In genomic region chr17:66567234-66568170, GRCh38 we compare ENCODE assay signal across 1 cellular context.
TF ChIP-seq lines count a peak whose summit lies in the region.

No MANE protein-coding gene starts in this region.

TF ChIP-seq in HepG2, 621 proteins besides CTCF, POLR2A, EP300 and RAD21 (continued from another document and continues in another):
- TF ChIP-seq ARID3A (IDR thresholded peaks at IDR 0.05; ENCODE audit: low read depth, low read length) = 0 out of 2 replicates have a peak, but pooled peaks have one; percentile 33
- TF ChIP-seq HNF4G (IDR thresholded peaks at IDR 0.05; ENCODE audit: borderline replicate concordance, low read depth, low read length) = no peak; the same call in 1 of the 2 replicates
- TF ChIP-seq HNF4G (CRISPR knock-in tag; IDR thresholded peaks at IDR 0.05; ENCODE audit: borderline replicate concordance, low read depth) = no peak
- TF ChIP-seq STAG1 (CRISPR knock-in tag; IDR thresholded peaks at IDR 0.05) = peak; percentile 99
- TF ChIP-seq ZNF768 (CRISPR knock-in tag; IDR thresholded peaks at IDR 0.05) = no peak
- TF ChIP-seq IKZF4 (CRISPR knock-in tag; IDR thresholded peaks at IDR 0.05; ENCODE audit: borderline replicate concordance, low read depth, not compliant biosample characterization) = peak; percentile 29
- no peak for TF ChIP-seq CBX2 (IDR thresholded peaks at IDR 0.05; ENCODE audit: low read depth, low read length)
- TF ChIP-seq CBX2 (CRISPR knock-in tag; IDR thresholded peaks at IDR 0.05; ENCODE audit: low read depth) = no peak
- no peak for TF ChIP-seq ZKSCAN1 (IDR thresholded peaks at IDR 0.05; ENCODE audit: low read length)
- no peak for TF ChIP-seq ZNF224 (CRISPR knock-in tag; IDR thresholded peaks at IDR 0.05)
- TF ChIP-seq SALL2 (CRISPR knock-in tag; IDR thresholded peaks at IDR 0.05) = peak; percentile 68; the same call in 1 of the 2 replicates
- TF ChIP-seq POGK (CRISPR knock-in tag; conservative IDR thresholded peaks at IDR 0.05) = peak; percentile 76; the same call in 1 of the 2 replicates
- peak; percentile 87; the same call in 1 of the 2 replicates for TF ChIP-seq NFKB2 (CRISPR knock-in tag; IDR thresholded peaks at IDR 0.05; ENCODE audit: borderline replicate concordance)
- no peak for TF ChIP-seq ELK4 (CRISPR knock-in tag; IDR thresholded peaks at IDR 0.05; ENCODE audit: borderline replicate concordance)
- no peak for TF ChIP-seq KDM1A (CRISPR knock-in tag; IDR thresholded peaks at IDR 0.05)
- TF ChIP-seq MEF2D (CRISPR knock-in tag; IDR thresholded peaks at IDR 0.05) = no peak
- TF ChIP-seq ZFP36L2 (CRISPR knock-in tag; IDR thresholded peaks at IDR 0.05) = no peak
- no peak for TF ChIP-seq NR1H2 (CRISPR knock-in tag; IDR thresholded peaks at IDR 0.05; ENCODE audit: borderline replicate concordance, low read depth)
- peak; percentile 19; the same call in 1 of the 2 replicates for TF ChIP-seq PHF8 (CRISPR knock-in tag; IDR thresholded peaks at IDR 0.05)
- no peak for TF ChIP-seq MTA3 (CRISPR knock-in tag; IDR thresholded peaks at IDR 0.05)
- peak; percentile 66; the same call in 1 of the 2 replicates for TF ChIP-seq ARHGAP35 (CRISPR knock-in tag; IDR thresholded peaks at IDR 0.05; ENCODE audit: borderline replicate concordance)
- TF ChIP-seq AGO2 (optimal IDR thresholded peaks at IDR 0.05; ENCODE audit: low read depth, low read length) = no peak
- no peak for TF ChIP-seq ZMAT3 (CRISPR knock-in tag; conservative IDR thresholded peaks at IDR 0.05)
- TF ChIP-seq ZNF547 (CRISPR knock-in tag; IDR thresholded peaks at IDR 0.05) = peak; percentile 65; the same call in 1 of the 2 replicates
- TF ChIP-seq IRF1 (CRISPR knock-in tag; IDR thresholded peaks at IDR 0.05; ENCODE audit: low read depth) = no peak
- TF ChIP-seq GMEB1 (CRISPR knock-in tag; IDR thresholded peaks at IDR 0.05; ENCODE audit: borderline replicate concordance) = peak; percentile 47; the same call in 1 of the 2 replicates
- no peak for TF ChIP-seq ZNF503 (CRISPR knock-in tag; IDR thresholded peaks at IDR 0.05)
- no peak for TF ChIP-seq ZNF605 (CRISPR knock-in tag; IDR thresholded peaks at IDR 0.05)
- TF ChIP-seq ZNF3 (CRISPR knock-in tag; IDR thresholded peaks at IDR 0.05) = no peak
- no peak for TF ChIP-seq JDP2 (CRISPR knock-in tag; IDR thresholded peaks at IDR 0.05; ENCODE audit: borderline replicate concordance)
- peak; percentile 81 for TF ChIP-seq ERF (CRISPR knock-in tag; IDR thresholded peaks at IDR 0.05)
- no peak for TF ChIP-seq TMF1 (CRISPR knock-in tag; IDR thresholded peaks at IDR 0.05; ENCODE audit: low read depth)
- peak; percentile 67; the same call in 1 of the 2 replicates for TF ChIP-seq ZNF691 (CRISPR knock-in tag; IDR thresholded peaks at IDR 0.05; ENCODE audit: borderline replicate concordance, low read depth)
- TF ChIP-seq XBP1 (CRISPR knock-in tag; IDR thresholded peaks at IDR 0.05) = no peak
- TF ChIP-seq ZNF414 (CRISPR knock-in tag; IDR thresholded peaks at IDR 0.05) = 0 out of 2 replicates have a peak, but pooled peaks have one; percentile 47
- 0 out of 2 replicates have a peak, but pooled peaks have one; percentile 36 for TF ChIP-seq BRCA1 (CRISPR knock-in tag; IDR thresholded peaks at IDR 0.05)
- TF ChIP-seq SETDB1 (CRISPR knock-in tag; IDR thresholded peaks at IDR 0.05; ENCODE audit: borderline replicate concordance) = no peak
- TF ChIP-seq KLF6 (CRISPR knock-in tag; IDR thresholded peaks at IDR 0.05) = 0 out of 2 replicates have a peak, but pooled peaks have one; percentile 60
- TF ChIP-seq ZNF781 (CRISPR knock-in tag; IDR thresholded peaks at IDR 0.05; ENCODE audit: borderline replicate concordance, not compliant biosample characterization) = peak; percentile 39
- peak; percentile 49; the same call in 1 of the 2 replicates for TF ChIP-seq ZBTB33 (CRISPR knock-in tag; IDR thresholded peaks at IDR 0.05)
- TF ChIP-seq ZBTB26 (CRISPR knock-in tag; IDR thresholded peaks at IDR 0.05; ENCODE audit: borderline replicate concordance) = peak; percentile 94
- TF ChIP-seq HNF4A (CRISPR knock-in tag; IDR thresholded peaks at IDR 0.05) = 0 out of 2 replicates have a peak, but pooled peaks have one; percentile 30
- TF ChIP-seq KLF16 (CRISPR knock-in tag; IDR thresholded peaks at IDR 0.05) = peak in 1 of 2 experiments; percentile 83; a peak in 1 of 4 replicates
- no peak for TF ChIP-seq EEA1 (CRISPR knock-in tag; IDR thresholded peaks at IDR 0.05; ENCODE audit: borderline replicate concordance)
- TF ChIP-seq HNRNPUL1 (IDR thresholded peaks at IDR 0.05; ENCODE audit: low read depth, low read length) = no peak
- TF ChIP-seq TFDP2 (CRISPR knock-in tag; IDR thresholded peaks at IDR 0.05) = peak; percentile 77
- no peak for TF ChIP-seq ZNF615 (CRISPR knock-in tag; IDR thresholded peaks at IDR 0.05; ENCODE audit: borderline replicate concordance)
- TF ChIP-seq ZNF572 (CRISPR knock-in tag; IDR thresholded peaks at IDR 0.05) = 0 out of 2 replicates have a peak, but pooled peaks have one; percentile 68
- peak; percentile 18; the same call in 1 of the 2 replicates for TF ChIP-seq MXD4 (CRISPR knock-in tag; IDR thresholded peaks at IDR 0.05)
- TF ChIP-seq ZNF383 (CRISPR knock-in tag; IDR thresholded peaks at IDR 0.05; ENCODE audit: borderline replicate concordance) = peak; percentile 46; the same call in 1 of the 2 replicates
- TF ChIP-seq SMC3 (IDR thresholded peaks at IDR 0.05; ENCODE audit: low read length) = peak; percentile 98
- TF ChIP-seq BHLHE40 (IDR thresholded peaks at IDR 0.05; ENCODE audit: low read length) = peak; percentile 37; the same call in 1 of the 2 replicates
